9 cellular contexts compared by ENCODE assay signal in genomic region chr21:38925923-38926322, GRCh38.
DNase-seq lines count a peak whose midpoint lies in the region; ATAC-seq lines count a peak whose summit lies in the region.
"Had no signal": no experiment of that assay in that cellular context is flagged by ENCODE, and none has a peak within 500 bp of the region (broad histone marks: within the 10 kb centered on the region; RNA-seq: fewer than 3 reads in every experiment).

No MANE protein-coding gene starts in this region.

- no peaks in the 10 kb centered on the region for H3K36me3 Mint-ChIP-seq in natural killer cell treated with Interleukin-12 subunit alpha and Interleukin-12 subunit beta and Interleukin-15 and Interleukin-18, amount 100 ng/mL, for 72 hours

- no peak overlapping the region for H3K27ac Mint-ChIP-seq in natural killer cell treated with Interleukin-12 subunit alpha and Interleukin-12 subunit beta and Interleukin-15 and Interleukin-18, amount 100 ng/mL, for 72 hours

- no peak overlapping the region for H3K4me3 Mint-ChIP-seq in natural killer cell treated with Interleukin-12 subunit alpha and Interleukin-12 subunit beta and Interleukin-15 and Interleukin-18, amount 100 ng/mL, for 72 hours

- peaks cover 8 to 11% of the 10 kb centered on the region in 2 donors for H3K27me3 Mint-ChIP-seq in natural killer cell treated with Interleukin-12 subunit alpha and Interleukin-12 subunit beta and Interleukin-15 and Interleukin-18, amount 100 ng/mL, for 72 hours

- no peaks in the 10 kb centered on the region for H3K36me3 ChIP-seq in adipocyte (ENCODE audit: control insufficient read depth, insufficient read depth, low read length, severe bottlenecking)

- peaks cover 42% of the 10 kb centered on the region for H3K4me1 ChIP-seq in adipocyte (ENCODE audit: control insufficient read depth, insufficient read depth, low read length)

- peak overlapping the region; percentile 27 for H3K9ac ChIP-seq in adipocyte (ENCODE audit: low read length)

- H3K27me3 ChIP-seq in adipocyte (replicated peaks; ENCODE audit: control insufficient read depth, insufficient read depth, low read length), result no peaks in the 10 kb centered on the region

- no peaks in the 10 kb centered on the region for H3K9me3 Mint-ChIP-seq in natural killer cell treated with Interleukin-12 subunit alpha and Interleukin-12 subunit beta and Interleukin-15 and Interleukin-18, amount 100 ng/mL, for 72 hours

- ATAC-seq in GM21526 (IDR thresholded peaks at IDR 0.05; ENCODE audit: low FRiP score, unreplicated experiment), result no peak
- no peak for ATAC-seq in natural killer cell treated with Interleukin-12 subunit alpha and Interleukin-12 subunit beta and Interleukin-15 and Interleukin-18, amount 100 ng/mL, for 72 hours

- H3K4me3 ChIP-seq in adipocyte (ENCODE audit: low read length), result peak overlapping the region; percentile 61

- H3K4me1 Mint-ChIP-seq in natural killer cell treated with Interleukin-12 subunit alpha and Interleukin-12 subunit beta and Interleukin-15 and Interleukin-18, amount 100 ng/mL, for 72 hours (ENCODE audit: low read depth in 2 of 2), result no peaks in the 10 kb centered on the region

- peaks cover 4% of the 10 kb centered on the region for H3K9me3 ChIP-seq in adipocyte (ENCODE audit: control insufficient read depth, low read length)

- DNase-seq in HS-27A (ENCODE audit: low read depth) (peak; percentile 79), adipocyte (ENCODE audit: low read depth) (peak; percentile 92), hepatic stellate cell (ENCODE audit: low spot score) (peak; percentile 87), stromal cell of bone marrow (ENCODE audit: low read depth) (peak; percentile 92), 8988T (no peak), D341Med (ENCODE audit: low spot score) (no peak)
- DNase-seq in natural killer cell treated with Interleukin-12 subunit alpha and Interleukin-12 subunit beta and Interleukin-15 and Interleukin-18, amount 100 ng/mL, for 72 hours (ENCODE audit: low spot score), result no peak
- DNase-seq: stimulated activated naive CD4-positive, alpha-beta T cell had no signal

Comparison
In these comparisons a context has a peak if more than half of its experiments do, and no peak if none do; other contexts are left out.
1. DNase-seq: peak in HS-27A (single experiment), adipocyte (single experiment), hepatic stellate cell (single experiment) and stromal cell of bone marrow (single experiment); none in 8988T (single experiment), D341Med (single experiment) and natural killer cell treated with Interleukin-12 subunit alpha and Interleukin-12 subunit beta and Interleukin-15 and Interleukin-18, amount 100 ng/mL, for 72 hours (single experiment).